In the genomic region with DNA sequence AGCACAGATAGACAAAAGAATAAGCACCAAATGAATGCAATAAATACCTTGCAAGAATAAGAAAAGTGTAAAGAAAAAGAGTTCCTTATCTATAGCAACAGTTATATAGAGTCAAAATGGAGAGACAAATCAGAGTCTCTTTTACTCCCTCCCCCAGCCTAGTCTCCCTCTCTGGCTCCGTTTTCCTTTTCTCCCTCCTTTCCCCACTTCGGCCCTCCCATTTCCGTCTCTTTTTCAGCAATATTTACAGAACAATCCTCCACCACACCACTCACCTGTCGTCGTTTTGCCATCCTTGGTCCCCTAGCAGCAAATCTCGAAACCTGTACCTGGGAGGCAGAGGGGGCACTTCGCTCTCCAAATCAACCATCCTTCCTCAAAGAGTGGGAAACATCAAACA, we compare ENCODE assay signal across 10 cellular contexts. TPM values are rescaled to one million over a fixed set of nuclear protein-coding genes. Genes with fewer than 3 reads are reported as not detected.
DNase-seq lines count a peak whose midpoint lies in the region; TF ChIP-seq lines count a peak whose summit lies in the region.
"Had no signal": no experiment of that assay in that cellular context is flagged by ENCODE, and none has a peak within 500 bp of the region (broad histone marks: within the 10 kb centered on the region; RNA-seq: fewer than 3 reads in every experiment).

No MANE protein-coding gene starts in this region.

- TF ChIP-seq POLR2A in transverse colon (IDR thresholded peaks at IDR 0.05) = no peak

- H3K4me3 ChIP-seq in ascending aorta = peak overlapping the region; percentile 54 to 67
- peak overlapping the region; percentile 58 for H3K4me3 ChIP-seq in kidney epithelial cell (ENCODE audit: low read depth, low read length)
- H3K4me3 ChIP-seq in transverse colon = peak overlapping the region; percentile 22 to 57 (median 40)

- H3K9me3 ChIP-seq in ascending aorta = no peaks in the 10 kb centered on the region
- H3K9me3 ChIP-seq in transverse colon = no peaks in the 10 kb centered on the region

- H3K36me3 Mint-ChIP-seq in activated T-cell treated with anti-CD3 and anti-CD28 coated beads, Interleukin-2, amount 50 U/mL, for 24 hours (ENCODE audit: low read depth) = no peaks in the 10 kb centered on the region

- peaks cover 56% of the 10 kb centered on the region for H3K27me3 Mint-ChIP-seq in activated T-cell treated with anti-CD3 and anti-CD28 coated beads, Interleukin-2, amount 50 U/mL, for 24 hours

- intact Hi-C loops in ascending aorta (cut with DNase I) = no loop called here
- intact Hi-C loops in transverse colon (cut with DNase I; ENCODE audit: low total_unique reads) = no loop called here

- 4 to 14% methylated on average over 4 to 7 of the region's 7 CpGs for WGBS in transverse colon (ENCODE audit: low coverage in 1 of 2), 2 donors

- H3K27ac ChIP-seq in ascending aorta (peak overlapping the region; percentile 61 to 70), transverse colon (peak overlapping the region; percentile 62 to 72 (median 68))

- H3K4me1 ChIP-seq in ascending aorta (peaks cover 0 to 2% of the 10 kb centered on the region in 2 donors), transverse colon (no peaks in the 10 kb centered on the region)

- H3K27me3 ChIP-seq in ascending aorta (no peaks in the 10 kb centered on the region), kidney epithelial cell (ENCODE audit: control insufficient read depth, insufficient read depth, low read length) (no peaks in the 10 kb centered on the region), transverse colon (peaks cover 12% of the 10 kb centered on the region)

- H3K36me3 ChIP-seq in ascending aorta = no peaks in the 10 kb centered on the region
- no peaks in the 10 kb centered on the region for H3K36me3 ChIP-seq in kidney epithelial cell (ENCODE audit: control insufficient read depth, insufficient read depth, low read length)
- H3K36me3 ChIP-seq in transverse colon = no peaks in the 10 kb centered on the region

- peak overlapping the region; percentile 40 for H3K4me3 Mint-ChIP-seq in activated T-cell treated with anti-CD3 and anti-CD28 coated beads, Interleukin-2, amount 50 U/mL, for 24 hours

- in situ Hi-C loops in transverse colon (cut with MboI; ENCODE audit: low pct_ligation_motif_present in 1 of 4, low pct_unique_long_range_greater_than_20kb in 1 of 4, low sequenced_read_pairs in 3 of 4) = no loop called here

- TF ChIP-seq CTCF in ascending aorta (IDR thresholded peaks at IDR 0.05) (no peak), kidney epithelial cell (IDR thresholded peaks at IDR 0.05; ENCODE audit: insufficient read depth, low read length, poor library complexity, severe bottlenecking) (no peak), transverse colon (IDR thresholded peaks at IDR 0.05) (no peak)

- no peak for DNase-seq in activated T-cell treated with anti-CD3 and anti-CD28 coated beads, Interleukin-2, amount 50 U/mL, for 24 hours
- DNase-seq in activated T-cell treated with anti-CD3 and anti-CD28 coated beads for 4 hours (no peak), ascending aorta (ENCODE audit: low spot score in 2 of 2) (no peak), kidney epithelial cell (ENCODE audit: low read depth) (no peak), transverse colon (no peak), Kasumi-1 (lab: John Stamatoyannopoulos, UW) (no peak), inferior parietal cortex (ENCODE audit: extremely low spot score) (no peak)
- DNase-seq in activated naive CD4-positive, alpha-beta T cell treated with Interleukin-2 at 50 U/mL for 16 hours = no peak
- DNase-seq: DND-41, NCI-H1048 had no signal

- no peak for TF ChIP-seq EP300 in transverse colon (IDR thresholded peaks at IDR 0.05; ENCODE audit: low read depth)

- no peak overlapping the region for H3K27ac Mint-ChIP-seq in activated T-cell treated with anti-CD3 and anti-CD28 coated beads, Interleukin-2, amount 50 U/mL, for 24 hours

- H3K9me3 Mint-ChIP-seq in activated T-cell treated with anti-CD3 and anti-CD28 coated beads, Interleukin-2, amount 50 U/mL, for 24 hours = no peaks in the 10 kb centered on the region

- H3K4me1 Mint-ChIP-seq in activated T-cell treated with anti-CD3 and anti-CD28 coated beads, Interleukin-2, amount 50 U/mL, for 24 hours (ENCODE audit: low read depth) = peaks cover 8% of the 10 kb centered on the region

RNA-seq across cellular contexts. Expression of gene KCNT2, which starts 0.3 kb away (rescaled TPM):
- total RNA-seq in ascending aorta (8.4 TPM), kidney epithelial cell (1.2 and 1.8 TPM in 2 replicates), transverse colon (1 to 10 TPM in 1 of 4 donors, under 1 TPM in 2, not detected in 1; 0.80 to 1.7 (median 0.96) TPM)

RNA-seq across cellular contexts. Expression of gene CFH, which starts 43.9 kb away (rescaled TPM):
- total RNA-seq in ascending aorta = 108 TPM
- 0.58 and 0.89 TPM in 2 replicates for total RNA-seq in kidney epithelial cell
- total RNA-seq in transverse colon = 10 to 100 TPM in 3 of 4 donors, 1 to 10 TPM in 1; 5.2 to 92.3 (median 23.6) TPM
